ENCODE assay signal across 15 cellular contexts in the genomic region with DNA sequence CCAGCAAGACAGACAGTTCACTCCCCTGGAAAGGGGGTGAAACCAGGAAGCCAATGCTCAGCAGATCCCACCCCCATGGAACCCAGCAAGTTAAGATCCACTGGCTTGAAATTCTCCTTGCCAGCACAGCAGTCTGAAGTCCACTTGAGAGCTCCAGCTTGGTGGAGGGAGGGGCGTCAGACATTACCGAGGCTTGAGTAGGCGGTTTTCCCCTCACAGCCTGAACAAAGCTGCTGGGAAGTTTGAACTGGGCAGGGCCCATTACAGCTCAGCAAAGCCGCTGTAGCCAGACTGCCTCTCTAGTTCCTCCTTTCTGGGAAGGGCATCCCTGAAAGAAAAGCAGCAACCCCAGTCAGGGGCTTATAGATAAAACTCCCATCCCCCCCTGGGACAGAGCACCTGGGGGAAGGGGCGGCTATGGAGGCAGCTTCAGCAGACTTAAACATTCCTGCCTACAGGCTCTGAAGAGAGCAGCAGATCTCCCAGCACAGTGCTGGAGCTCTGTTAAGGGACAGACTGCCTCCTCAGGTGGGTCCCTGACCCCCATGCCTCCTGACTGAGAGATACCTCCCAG.
"Had no signal": no experiment of that assay in that cellular context is flagged by ENCODE, and none has a peak within 500 bp of the region (broad histone marks: within the 10 kb centered on the region; RNA-seq: fewer than 3 reads in every experiment).

No MANE protein-coding gene starts in this region.

- H3K9me3 ChIP-seq: psoas muscle, upper lobe of right lung had no signal

- H3K4me2 ChIP-seq: smooth muscle cell had no signal

- H3K27ac ChIP-seq: ascending aorta, left lung, psoas muscle, upper lobe of right lung had no signal

- DNase-seq: activated CD4-positive, alpha-beta T cell treated with anti-CD3 and anti-CD28 coated beads, Interleukin-2, amount 10 ng/mL, durations not matched to agents 24 days and 14 days; activated CD8-positive, alpha-beta T cell treated with anti-CD3 and anti-CD28 coated beads, Interleukin-2, amount 10 ng/mL, durations not matched to agents 7 days and 5 days; activated naive CD4-positive, alpha-beta T cell treated with anti-CD3 and anti-CD28 coated beads, Interleukin-2, amount 10 ng/mL, durations not matched to agents 7 days and 5 days; activated T-cell treated with anti-CD3 and anti-CD28 coated beads, Interleukin-2, amount 50 U/mL, for 4 hours; effector CD4-positive, alpha-beta T cell; hippocampal formation; kidney; left lung; stimulated activated CD4-positive, alpha-beta T cell treated with anti-CD3 and anti-CD28 coated beads, Interleukin-4, amount 100 ng/mL, for 4 hours; T-cell; upper lobe of right lung had no signal

- H3K4me1 Mint-ChIP-seq: stimulated activated memory B cell treated with anti-CD40 and anti-IgM and Interleukin-4, amounts not matched to agents 10 μg/mL and 1 μg/mL and 100 μg/mL, for 72 hours had no signal

- H3K4me3 Mint-ChIP-seq: activated CD4-positive, alpha-beta T cell treated with anti-CD3 and anti-CD28 coated beads, Interleukin-2, amount 10 ng/mL, durations not matched to agents 24 days and 14 days; activated CD8-positive, alpha-beta T cell treated with anti-CD3 and anti-CD28 coated beads, Interleukin-2, amount 10 ng/mL, durations not matched to agents 7 days and 5 days; activated naive CD4-positive, alpha-beta T cell treated with anti-CD3 and anti-CD28 coated beads, Interleukin-2, amount 10 ng/mL, durations not matched to agents 7 days and 5 days; activated T-cell treated with anti-CD3 and anti-CD28 coated beads, Interleukin-2, amount 50 U/mL, for 4 hours; stimulated activated memory B cell treated with anti-CD40 and anti-IgM and Interleukin-4, amounts not matched to agents 10 μg/mL and 1 μg/mL and 100 μg/mL, for 72 hours; T-cell had no signal

- H3K36me3 ChIP-seq: ascending aorta, left lung, upper lobe of right lung had no signal

- H3K27ac Mint-ChIP-seq: activated CD4-positive, alpha-beta T cell treated with anti-CD3 and anti-CD28 coated beads, Interleukin-2, amount 10 ng/mL, durations not matched to agents 24 days and 14 days; activated CD8-positive, alpha-beta T cell treated with anti-CD3 and anti-CD28 coated beads, Interleukin-2, amount 10 ng/mL, durations not matched to agents 7 days and 5 days; activated naive CD4-positive, alpha-beta T cell treated with anti-CD3 and anti-CD28 coated beads, Interleukin-2, amount 10 ng/mL, durations not matched to agents 7 days and 5 days; stimulated activated memory B cell treated with anti-CD40 and anti-IgM and Interleukin-4, amounts not matched to agents 10 μg/mL and 1 μg/mL and 100 μg/mL, for 72 hours; T-cell had no signal

- H3K4me3 ChIP-seq: ascending aorta, left lung, psoas muscle, smooth muscle cell, upper lobe of right lung had no signal

- H3K36me3 Mint-ChIP-seq: stimulated activated memory B cell treated with anti-CD40 and anti-IgM and Interleukin-4, amounts not matched to agents 10 μg/mL and 1 μg/mL and 100 μg/mL, for 72 hours; T-cell had no signal

- H3K27me3 Mint-ChIP-seq: activated CD4-positive, alpha-beta T cell treated with anti-CD3 and anti-CD28 coated beads, Interleukin-2, amount 10 ng/mL, durations not matched to agents 24 days and 14 days; stimulated activated memory B cell treated with anti-CD40 and anti-IgM and Interleukin-4, amounts not matched to agents 10 μg/mL and 1 μg/mL and 100 μg/mL, for 72 hours; T-cell had no signal

- H3K27me3 ChIP-seq: ascending aorta, left lung, upper lobe of right lung had no signal

- H3K4me1 ChIP-seq: left lung, psoas muscle, upper lobe of right lung had no signal
